In genomic region chr5:84696651-84697050, GRCh38 we compare ENCODE assay signal across 31 cellular contexts.
DNase-seq lines count a peak whose midpoint lies in the region; ATAC-seq, FAIRE-seq and TF ChIP-seq lines count a peak whose summit lies in the region.
"Had no signal": no experiment of that assay in that cellular context is flagged by ENCODE, and none has a peak within 500 bp of the region (broad histone marks: within the 10 kb centered on the region; RNA-seq: fewer than 3 reads in every experiment).

No MANE protein-coding gene starts in this region.

- H4K20me1 ChIP-seq in PC-3 (ENCODE audit: low read length), result no peaks in the 10 kb centered on the region

- no peaks in the 10 kb centered on the region for H3K79me2 ChIP-seq in PC-3 (ENCODE audit: low read length)

- H3K9me3 ChIP-seq in PC-3 (ENCODE audit: low read length) (no peaks in the 10 kb centered on the region), mesenchymal stem cell (ENCODE audit: control insufficient read depth, low read length) (no peaks in the 10 kb centered on the region)
- H3K9me3 ChIP-seq: gastrocnemius medialis, psoas muscle, suprapubic skin had no signal

- H2BK5ac ChIP-seq in mesenchymal stem cell (ENCODE audit: low read depth, low read length, poor library complexity, severe bottlenecking), result peak overlapping the region; percentile 8

- no peaks in the 10 kb centered on the region for H3K79me1 ChIP-seq in mesenchymal stem cell (replicated peaks; ENCODE audit: low read length, poor library complexity, severe bottlenecking)

- no peak overlapping the region for H3K4ac ChIP-seq in mesenchymal stem cell (ENCODE audit: low read depth in 1 of 2, low read length in 2 of 2)

- no peak overlapping the region for H3K27ac Mint-ChIP-seq in activated CD8-positive, alpha-beta T cell treated with anti-CD3 and anti-CD28 coated beads for 36 hours
- H3K27ac Mint-ChIP-seq: activated CD4-positive, alpha-beta T cell treated with anti-CD3 and anti-CD28 coated beads, Interleukin-2, amount 10 ng/mL, durations not matched to agents 24 days and 14 days; activated T-cell treated with anti-CD3 and anti-CD28 coated beads, Interleukin-2, amount 50 U/mL, for 72 hours; naive B cell; T-helper 2 cell treated with Interferon-gamma antibody and Interleukin-4, amounts not matched to agents 5 μg/mL and 100 μg/mL, for 36 hours had no signal

- H3K4me2 ChIP-seq in PC-3 (ENCODE audit: low read length), result peak overlapping the region; percentile 54
- no peak overlapping the region for H3K4me2 ChIP-seq in mesenchymal stem cell (ENCODE audit: low read length, poor library complexity, severe bottlenecking)

- DNase-seq in HPDE6-E6E7 (ENCODE audit: extremely low spot score) (peak; percentile 53), PC-3 (peak; percentile 94), bronchial epithelial cell (ENCODE audit: low read depth) (peak; percentile 76), mesenchymal stem cell (no peak), AML-193 (lab: John Stamatoyannopoulos, UW) (no peak)
- no peak for DNase-seq in activated CD8-positive, alpha-beta T cell treated with anti-CD3 and anti-CD28 coated beads for 36 hours
- DNase-seq: activated CD4-positive, alpha-beta T cell treated with anti-CD3 and anti-CD28 coated beads, Interleukin-2, amount 10 ng/mL, durations not matched to agents 24 days and 14 days; activated naive CD4-positive, alpha-beta T cell; activated T-cell treated with anti-CD3 and anti-CD28 coated beads, Interleukin-2, amount 50 U/mL, for 72 hours; brain microvascular endothelial cell; DND-41; effector CD4-positive, alpha-beta T cell; gastrocnemius medialis; GOT3; hippocampal formation; left ventricle myocardium inferior; naive B cell; NCI-H1436 treated with DMSO at 0.1 percent for 48 hours; NCI-H446 treated with DMSO at 0.1 percent for 48 hours; occipital lobe; psoas muscle; SHP77 treated with DMSO at 0.1 percent for 48 hours; stimulated activated naive CD4-positive, alpha-beta T cell had no signal

- POLR2A ChIA-PET in PC-3 (lab: Charles Lee; ENCODE audit: unreplicated experiment), result no interaction called here
- POLR2A ChIA-PET in activated CD8-positive, alpha-beta T cell treated with anti-CD3 and anti-CD28 coated beads for 36 hours (lab: Charles Lee), result no interaction called here

- no peak overlapping the region for H3K4me3 Mint-ChIP-seq in activated CD8-positive, alpha-beta T cell treated with anti-CD3 and anti-CD28 coated beads for 36 hours
- H3K4me3 Mint-ChIP-seq: activated CD4-positive, alpha-beta T cell treated with anti-CD3 and anti-CD28 coated beads, Interleukin-2, amount 10 ng/mL, durations not matched to agents 24 days and 14 days; activated T-cell treated with anti-CD3 and anti-CD28 coated beads, Interleukin-2, amount 50 U/mL, for 72 hours; naive B cell; T-helper 2 cell treated with Interferon-gamma antibody and Interleukin-4, amounts not matched to agents 5 μg/mL and 100 μg/mL, for 36 hours had no signal

- no peaks in the 10 kb centered on the region for H3K4me1 Mint-ChIP-seq in activated CD8-positive, alpha-beta T cell treated with anti-CD3 and anti-CD28 coated beads for 36 hours (ENCODE audit: low read depth)
- H3K4me1 Mint-ChIP-seq: activated CD4-positive, alpha-beta T cell treated with anti-CD3 and anti-CD28 coated beads, Interleukin-2, amount 10 ng/mL, durations not matched to agents 24 days and 14 days; naive B cell had no signal

- no peak overlapping the region for H3K14ac ChIP-seq in mesenchymal stem cell (ENCODE audit: low read length in 2 of 2)

- no peak overlapping the region for H3K4me3 ChIP-seq in PC-3 (ENCODE audit: low read length)
- H3K4me3 ChIP-seq in bronchial epithelial cell (ENCODE audit: low read depth, low read length), result no peak overlapping the region
- H3K4me3 ChIP-seq in mesenchymal stem cell (ENCODE audit: insufficient read depth in 1 of 2, low read depth in 1 of 2, low read length in 2 of 2), result no peak overlapping the region
- H3K4me3 ChIP-seq: gastrocnemius medialis, K562, left ventricle myocardium inferior, psoas muscle, suprapubic skin had no signal

- no peaks in the 10 kb centered on the region for H3K27me3 Mint-ChIP-seq in activated CD8-positive, alpha-beta T cell treated with anti-CD3 and anti-CD28 coated beads for 36 hours
- H3K27me3 Mint-ChIP-seq: activated CD4-positive, alpha-beta T cell treated with anti-CD3 and anti-CD28 coated beads, Interleukin-2, amount 10 ng/mL, durations not matched to agents 24 days and 14 days; naive B cell had no signal

- CTCF ChIA-PET in PC-3 (lab: Charles Lee), result no interaction called here
- CTCF ChIA-PET in activated CD8-positive, alpha-beta T cell treated with anti-CD3 and anti-CD28 coated beads for 36 hours (lab: Charles Lee), result no interaction called here

- H3K36me3 Mint-ChIP-seq in activated CD8-positive, alpha-beta T cell treated with anti-CD3 and anti-CD28 coated beads for 36 hours (ENCODE audit: low read depth), result no peaks in the 10 kb centered on the region

- 91% methylated on average over 2 of the region's 2 CpGs for WGBS in mesenchymal stem cell

- H3K27me3 ChIP-seq in PC-3 (ENCODE audit: low read length) (no peaks in the 10 kb centered on the region), bronchial epithelial cell (ENCODE audit: control insufficient read depth, insufficient read depth, low read length) (no peaks in the 10 kb centered on the region), mesenchymal stem cell (ENCODE audit: control insufficient read depth in 1 of 2, insufficient read depth in 1 of 2, low read length in 2 of 2) (no peaks in the 10 kb centered on the region)
- H3K27me3 ChIP-seq: brain microvascular endothelial cell, gastrocnemius medialis, suprapubic skin had no signal

- peak; percentile 95 for ATAC-seq in PC-3
- no peak for ATAC-seq in GM18907 (IDR thresholded peaks at IDR 0.05; ENCODE audit: unreplicated experiment)
- ATAC-seq in GM21723 (IDR thresholded peaks at IDR 0.05; ENCODE audit: unreplicated experiment), result no peak
- ATAC-seq in activated CD8-positive, alpha-beta T cell treated with anti-CD3 and anti-CD28 coated beads for 36 hours, result no peak
- ATAC-seq: activated T-cell treated with anti-CD3 and anti-CD28 coated beads, Interleukin-2, amount 50 U/mL, for 72 hours; gastrocnemius medialis; K562; psoas muscle had no signal

- H3K4me1 ChIP-seq in PC-3 (ENCODE audit: insufficient read depth, low read length) (peaks cover 30% of the 10 kb centered on the region), mesenchymal stem cell (ENCODE audit: control insufficient read depth, insufficient read depth, low read depth, low read length) (peaks cover 3% of the 10 kb centered on the region)
- H3K4me1 ChIP-seq: gastrocnemius medialis, left ventricle myocardium inferior, psoas muscle, suprapubic skin had no signal

- no peak overlapping the region for H3K23ac ChIP-seq in mesenchymal stem cell (ENCODE audit: low read length in 2 of 2)

- peak overlapping the region; percentile 43; the same call in 1 of the 2 replicates for H3K9ac ChIP-seq in PC-3 (ENCODE audit: low read length)
- no peak overlapping the region for H3K9ac ChIP-seq in mesenchymal stem cell (ENCODE audit: low read length)

- intact Hi-C loops in PC-3 (cut with micrococcal nuclease), result no loop called here
- intact Hi-C loops in activated CD8-positive, alpha-beta T cell treated with anti-CD3 and anti-CD28 coated beads for 36 hours (cut with micrococcal nuclease), result no loop called here

- no TSS peak for BruUV-seq in PC-3 (replicated peaks; lab: Mats Ljungman, UMichigan)

- H3K18ac ChIP-seq in mesenchymal stem cell (ENCODE audit: low read depth in 1 of 2, low read length in 2 of 2), result no peak overlapping the region

- H2BK15ac ChIP-seq in mesenchymal stem cell (ENCODE audit: low read depth, poor library complexity, severe bottlenecking), result no peak overlapping the region

- H3K9me3 Mint-ChIP-seq in activated CD8-positive, alpha-beta T cell treated with anti-CD3 and anti-CD28 coated beads for 36 hours, result no peaks in the 10 kb centered on the region

- no peak for TF ChIP-seq CTCF in PC-3 (conservative IDR thresholded peaks at IDR 0.05; ENCODE audit: low read depth, low read length)
- no peak for TF ChIP-seq CTCF in bronchial epithelial cell (IDR thresholded peaks at IDR 0.05; ENCODE audit: insufficient read depth, low read length, severe bottlenecking)
- no peak for TF ChIP-seq CTCF in activated CD8-positive, alpha-beta T cell treated with anti-CD3 and anti-CD28 coated beads for 36 hours (IDR thresholded peaks at IDR 0.05)

- H3F3A ChIP-seq in PC-3 (ENCODE audit: low read length, unreplicated experiment), result no peaks in the 10 kb centered on the region

- no peak overlapping the region for H2AK5ac ChIP-seq in mesenchymal stem cell (ENCODE audit: low read length, severe bottlenecking)

- no peak overlapping the region for H2BK12ac ChIP-seq in mesenchymal stem cell (ENCODE audit: low read length in 2 of 2)

- no peaks in the 10 kb centered on the region for H3K36me3 ChIP-seq in PC-3 (ENCODE audit: low read depth, low read length)
- H3K36me3 ChIP-seq in bronchial epithelial cell (ENCODE audit: control insufficient read depth, insufficient read depth, low read length), result no peaks in the 10 kb centered on the region
- no peaks in the 10 kb centered on the region for H3K36me3 ChIP-seq in mesenchymal stem cell (ENCODE audit: control insufficient read depth in 1 of 2, insufficient read depth in 2 of 2, low read depth in 1 of 2, low read length in 2 of 2)
- H3K36me3 ChIP-seq: brain microvascular endothelial cell, gastrocnemius medialis, left ventricle myocardium inferior, suprapubic skin had no signal

- peak overlapping the region; percentile 91 for H3K27ac ChIP-seq in PC-3 (ENCODE audit: low read length)
- H3K27ac ChIP-seq in mesenchymal stem cell (ENCODE audit: low read length, poor library complexity, severe bottlenecking), result no peak overlapping the region
- H3K27ac ChIP-seq: brain microvascular endothelial cell, C4-2B, gastrocnemius medialis, left ventricle myocardium inferior, psoas muscle, suprapubic skin had no signal

- no peak overlapping the region for H4K8ac ChIP-seq in mesenchymal stem cell (ENCODE audit: low read length)

- H4K91ac ChIP-seq in mesenchymal stem cell (ENCODE audit: low read length), result no peak overlapping the region

- H2AFZ ChIP-seq in PC-3 (ENCODE audit: low read length) (no peak overlapping the region), mesenchymal stem cell (ENCODE audit: low read depth, low read length) (no peak overlapping the region)

- H3K9me2 ChIP-seq in PC-3 (replicated peaks; ENCODE audit: low read length), result no peaks in the 10 kb centered on the region

- FAIRE-seq in bronchial epithelial cell (lab: Jason Lieb, UNC), result no peak
- FAIRE-seq: colon, GM12891, K562 had no signal

- no peak overlapping the region for H2BK120ac ChIP-seq in mesenchymal stem cell (ENCODE audit: low read depth, low read length)

Comparison
In these comparisons a context has a peak if more than half of its experiments do, and no peak if none do; other contexts are left out.
1. DNase-seq: peak in HPDE6-E6E7 (single experiment), PC-3 (single experiment) and bronchial epithelial cell (single experiment); none in mesenchymal stem cell (single experiment), AML-193 (0 of 2) and activated CD8-positive, alpha-beta T cell treated with anti-CD3 and anti-CD28 coated beads for 36 hours (single experiment).